Comparison of ENCODE assay signal across 8 cellular contexts in the genomic region with DNA sequence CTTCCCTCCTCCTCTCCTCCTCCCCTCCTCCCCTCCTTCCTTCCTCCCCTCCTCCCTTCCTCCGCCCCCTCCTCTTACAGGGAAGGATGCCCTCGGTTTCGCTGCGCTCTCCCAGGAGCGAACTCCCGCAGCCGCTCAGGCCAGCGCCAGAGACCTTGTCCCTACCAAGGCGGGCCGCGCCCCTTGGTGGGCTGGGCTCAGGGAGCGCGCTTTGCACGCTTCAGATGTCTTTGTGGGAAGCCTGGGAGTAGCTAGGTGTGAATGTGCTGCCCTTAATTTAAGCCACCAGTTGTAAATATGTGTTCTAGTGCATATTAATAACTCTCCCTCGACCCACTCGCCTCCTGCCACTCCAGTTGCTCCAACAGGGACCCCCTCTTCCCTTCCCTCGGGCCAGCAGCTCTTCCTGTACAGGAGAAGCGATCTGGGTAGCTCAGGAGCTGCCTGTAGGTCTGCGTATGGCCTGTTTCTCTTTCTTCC. TPM values are rescaled to one million over a fixed set of nuclear protein-coding genes. Genes with fewer than 3 reads are reported as not detected.
DNase-seq lines count a peak whose midpoint lies in the region; ATAC-seq and TF ChIP-seq lines count a peak whose summit lies in the region.

No MANE protein-coding gene starts in this region.

- no peaks in the 10 kb centered on the region for H3K27me3 Mint-ChIP-seq in CD4-positive, alpha-beta memory T cell
- peaks cover 8% of the 10 kb centered on the region for H3K27me3 Mint-ChIP-seq in activated T-helper 17 cell treated with anti-CD3 and anti-CD28 coated beads, Interleukin-2, amount 50 U/mL, for 72 hours

- no peak for TF ChIP-seq CTCF in KMS-11 (conservative IDR thresholded peaks at IDR 0.05; ENCODE audit: low read depth, low read length)

- peak overlapping the region; percentile 14 for H3K27ac ChIP-seq in CD4-positive, alpha-beta memory T cell (ENCODE audit: low read depth, low read length)
- no peak overlapping the region for H3K27ac ChIP-seq in KMS-11

- CTCF ChIA-PET in CD4-positive, alpha-beta memory T cell (lab: Charles Lee; ENCODE audit: partially characterized antibody) = interaction anchor here (0.8 to 2.8 kb wide), 8 partner anchors 13 to 134 kb away, joined by 3 to 25 read pairs (median 4); a partner anchor contains a TSS

- H3K4me1 Mint-ChIP-seq in CD4-positive, alpha-beta memory T cell = peaks cover 9 to 19% (median 14%) of the 10 kb centered on the region in 4 donors
- H3K4me1 Mint-ChIP-seq in activated T-helper 17 cell treated with anti-CD3 and anti-CD28 coated beads, Interleukin-2, amount 50 U/mL, for 72 hours = peaks cover 3% of the 10 kb centered on the region

- H3K36me3 Mint-ChIP-seq in CD4-positive, alpha-beta memory T cell = peaks cover 0 to 4% of the 10 kb centered on the region in 2 donors
- H3K36me3 Mint-ChIP-seq in activated T-helper 17 cell treated with anti-CD3 and anti-CD28 coated beads, Interleukin-2, amount 50 U/mL, for 72 hours (ENCODE audit: low read depth) = no peaks in the 10 kb centered on the region

- H3K9me3 Mint-ChIP-seq in CD4-positive, alpha-beta memory T cell = no peaks in the 10 kb centered on the region
- no peaks in the 10 kb centered on the region for H3K9me3 Mint-ChIP-seq in activated T-helper 17 cell treated with anti-CD3 and anti-CD28 coated beads, Interleukin-2, amount 50 U/mL, for 72 hours

- intact Hi-C loops in CD4-positive, alpha-beta memory T cell (cut with micrococcal nuclease) = loop anchor here (5.0 kb wide), 1 partner anchor 50 kb away; no protein-coding TSS in a partner anchor
- intact Hi-C loops in left ventricle myocardium superior (cut with micrococcal nuclease) = no loop called here
- intact Hi-C loops in sciatic nerve (cut with DNase I) = no loop called here

- no peak for ATAC-seq in activated T-helper 17 cell treated with anti-CD3 and anti-CD28 coated beads, Interleukin-2, amount 50 U/mL, for 72 hours (replicated peaks)
- peak; percentile 60 for ATAC-seq in left ventricle myocardium superior
- peak; percentile 37 for ATAC-seq in sciatic nerve
- no peak for ATAC-seq in HG03097 (IDR thresholded peaks at IDR 0.05; ENCODE audit: low FRiP score, unreplicated experiment)

- no peaks in the 10 kb centered on the region for H4K20me1 ChIP-seq in KMS-11 (ENCODE audit: insufficient read depth)

- peak in 1 of 5 donors; percentile 11 for DNase-seq in CD4-positive, alpha-beta memory T cell
- peak; percentile 57 for DNase-seq in left ventricle myocardium superior
- DNase-seq in sciatic nerve (ENCODE audit: low spot score) = no peak
- no peak for DNase-seq in NCI-H187 (lab: John Stamatoyannopoulos, UW)
- DNase-seq in GM19240 (ENCODE audit: insufficient read length, low spot score) = no peak

- no peak overlapping the region for H2AFZ ChIP-seq in KMS-11 (ENCODE audit: low read depth)

- no peaks in the 10 kb centered on the region for H3K27me3 ChIP-seq in CD4-positive, alpha-beta memory T cell (ENCODE audit: insufficient read depth, low read length)
- H3K27me3 ChIP-seq in KMS-11 (ENCODE audit: insufficient read depth, low read depth) = no peaks in the 10 kb centered on the region

- H3K9ac ChIP-seq in KMS-11 = no peak overlapping the region

- POLR2A ChIA-PET in CD4-positive, alpha-beta memory T cell (lab: Charles Lee; ENCODE audit: partially characterized antibody) = interaction anchor here (1.0 to 1.7 kb wide), 4 partner anchors 14 to 119 kb away, joined by 3 to 10 read pairs (median 4); a partner anchor contains a TSS

- H3K4me2 ChIP-seq in KMS-11 = peak overlapping the region; percentile 39; the same call in 1 of the 2 replicates

- no peaks in the 10 kb centered on the region for H3K79me2 ChIP-seq in KMS-11 (ENCODE audit: insufficient read depth, low read depth)

- peak overlapping the region; percentile 83 to 93 (median 86) for H3K4me3 Mint-ChIP-seq in CD4-positive, alpha-beta memory T cell
- H3K4me3 Mint-ChIP-seq in activated T-helper 17 cell treated with anti-CD3 and anti-CD28 coated beads, Interleukin-2, amount 50 U/mL, for 72 hours = peak overlapping the region; percentile 82

- peaks cover 13% of the 10 kb centered on the region for H3K4me1 ChIP-seq in CD4-positive, alpha-beta memory T cell (ENCODE audit: insufficient read depth, low read length)
- H3K4me1 ChIP-seq in KMS-11 (ENCODE audit: low read depth, poor library complexity, severe bottlenecking) = no peaks in the 10 kb centered on the region

- no peaks in the 10 kb centered on the region for H3K9me3 ChIP-seq in CD4-positive, alpha-beta memory T cell (ENCODE audit: control insufficient read depth in 1 of 2, low read length in 2 of 2)

- peak overlapping the region; percentile 17 to 73 for H3K4me3 ChIP-seq in CD4-positive, alpha-beta memory T cell (ENCODE audit: low read length in 2 of 2)
- no peak overlapping the region for H3K4me3 ChIP-seq in KMS-11 (IDR thresholded peaks at IDR 0.05; ENCODE audit: insufficient read depth, low read depth, low read length)

- H3K27ac Mint-ChIP-seq in CD4-positive, alpha-beta memory T cell = peak overlapping the region in 6 of 7 donors; percentile 19 to 76 (median 58)
- peak overlapping the region; percentile 72 for H3K27ac Mint-ChIP-seq in activated T-helper 17 cell treated with anti-CD3 and anti-CD28 coated beads, Interleukin-2, amount 50 U/mL, for 72 hours

- H3K36me3 ChIP-seq in CD4-positive, alpha-beta memory T cell (ENCODE audit: insufficient read depth, low read length) = no peaks in the 10 kb centered on the region
- no peaks in the 10 kb centered on the region for H3K36me3 ChIP-seq in KMS-11 (ENCODE audit: insufficient read depth)

RNA-seq across cellular contexts. Expression of a gene that starts 13.4 kb away (rescaled TPM):
- total RNA-seq in CD4-positive, alpha-beta memory T cell = 1 to 10 TPM; 5.8 to 6.4 TPM
- 1 to 10 TPM in 1 of 2 donors, under 1 TPM in 1; 0.47 to 1.3 TPM for polyA plus RNA-seq in CD4-positive, alpha-beta memory T cell
- total RNA-seq in activated T-helper 17 cell treated with anti-CD3 and anti-CD28 coated beads, Interleukin-2, amount 50 U/mL, for 72 hours = 10 to 100 TPM in 1 of 2 donors, 1 to 10 TPM in 1; 6.8 to 10.5 TPM
- total RNA-seq in left ventricle myocardium superior = 1.6 TPM
- 0.36 TPM for total RNA-seq in sciatic nerve

Comparison
In these comparisons a context has a peak if more than half of its experiments do, and no peak if none do; other contexts are left out.
1. ATAC-seq: peak in left ventricle myocardium superior (single experiment) and sciatic nerve (single experiment); none in activated T-helper 17 cell treated with anti-CD3 and anti-CD28 coated beads, Interleukin-2, amount 50 U/mL, for 72 hours (single experiment) and HG03097 (single experiment).